10 cellular contexts compared by ENCODE assay signal in the genomic region with DNA sequence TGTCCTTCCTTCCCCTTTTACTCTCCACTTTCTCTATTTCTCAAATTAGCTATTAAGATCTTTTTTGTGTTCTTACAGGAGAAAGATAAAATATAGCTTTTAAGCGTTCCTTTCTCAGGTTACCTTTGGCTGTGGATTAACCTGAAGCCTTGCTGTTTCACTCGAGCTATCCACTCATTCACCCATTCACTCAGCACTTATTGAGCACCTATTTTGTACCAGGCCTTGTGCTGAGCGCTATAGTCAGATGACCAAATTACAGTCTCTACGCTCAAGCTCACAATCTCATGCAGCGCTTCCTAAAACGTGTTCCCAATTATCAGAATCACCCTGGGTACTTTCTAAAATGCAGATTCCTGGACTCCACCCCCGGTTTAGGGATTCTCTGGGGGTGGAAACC. TPM values are rescaled to one million over a fixed set of nuclear protein-coding genes. Genes with fewer than 3 reads are reported as not detected.
A peak's percentile ranks its signal among the peaks of the same experiment; 100 is the strongest.
DNase-seq lines count a peak whose midpoint lies in the region; ATAC-seq and TF ChIP-seq lines count a peak whose summit lies in the region.
"Had no signal": no experiment of that assay in that cellular context is flagged by ENCODE, and none has a peak within 500 bp of the region (broad histone marks: within the 10 kb centered on the region; RNA-seq: fewer than 3 reads in every experiment).

No MANE protein-coding gene starts in this region.

- H3K27ac ChIP-seq in iPS-18a (ENCODE audit: low read length), result no peak overlapping the region
- H3K27ac ChIP-seq in stomach, result peak overlapping the region in 1 of 5 donors; percentile 96
- H3K27ac ChIP-seq in vagina, result no peak overlapping the region

- ATAC-seq in WTC11 (no peak), GM18498 (IDR thresholded peaks at IDR 0.05; ENCODE audit: unreplicated experiment) (no peak)
- no peak for ATAC-seq in stimulated activated naive B cell treated with anti-CD40 and anti-IgM and Interleukin-4, amounts not matched to agents 10 μg/mL and 1 μg/mL and 100 μg/mL, for 72 hours (replicated peaks)

- TF ChIP-seq POLR2A in stomach (IDR thresholded peaks at IDR 0.05), result no peak
- no peak for TF ChIP-seq POLR2A in vagina (IDR thresholded peaks at IDR 0.05)

- no peak for TF ChIP-seq EP300 in stomach (IDR thresholded peaks at IDR 0.05)

- CTCF ChIA-PET in activated naive CD4-positive, alpha-beta T cell treated with anti-CD3 and anti-CD28 coated beads for 36 hours (lab: Charles Lee), result interaction anchor here (0.6 to 3.0 kb wide), 6 partner anchors 8 to 505 kb away, joined by 3 to 15 read pairs (median 4); no protein-coding TSS in a partner anchor
- CTCF ChIA-PET in WTC11 (lab: Charles Lee), result interaction anchor here (1.2 to 2.5 kb wide), 6 partner anchors 14 to 684 kb away, joined by 3 to 19 read pairs (median 6); no protein-coding TSS in a partner anchor

- no peaks in the 10 kb centered on the region for H3K36me3 ChIP-seq in iPS-18a (ENCODE audit: control insufficient read depth, low read depth, low read length)
- H3K36me3 ChIP-seq in stomach, result no peaks in the 10 kb centered on the region
- H3K36me3 ChIP-seq in vagina, result no peaks in the 10 kb centered on the region

- H3K27me3 ChIP-seq in iPS-18a (ENCODE audit: control insufficient read depth, insufficient read depth, low read length) (no peaks in the 10 kb centered on the region), stomach (no peaks in the 10 kb centered on the region), vagina (no peaks in the 10 kb centered on the region)

- H3K4me3 ChIP-seq in iPS-18a (ENCODE audit: low read length) (peak overlapping the region; percentile 92), stomach (peak overlapping the region in 1 of 4 donors; percentile 94), vagina (peak overlapping the region in 1 of 2 donors; percentile 89)

- POLR2A ChIA-PET in WTC11 (lab: Charles Lee), result interaction anchor here (0.7 to 1.4 kb wide), 3 partner anchors 8 to 190 kb away, joined by 3 to 4 read pairs (median 4); no protein-coding TSS in a partner anchor

- H3K27me3 Mint-ChIP-seq in activated naive CD4-positive, alpha-beta T cell treated with anti-CD3 and anti-CD28 coated beads for 36 hours (ENCODE audit: low read depth), result no peaks in the 10 kb centered on the region
- no peaks in the 10 kb centered on the region for H3K27me3 Mint-ChIP-seq in WTC11 (ENCODE audit: low read depth)
- no peaks in the 10 kb centered on the region for H3K27me3 Mint-ChIP-seq in stimulated activated naive B cell treated with anti-CD40 and anti-IgM and Interleukin-4, amounts not matched to agents 10 μg/mL and 1 μg/mL and 100 μg/mL, for 72 hours

- peak overlapping the region; percentile 89 for H3K4me3 Mint-ChIP-seq in activated naive CD4-positive, alpha-beta T cell treated with anti-CD3 and anti-CD28 coated beads for 36 hours
- peak overlapping the region; percentile 90 for H3K4me3 Mint-ChIP-seq in WTC11
- H3K4me3 Mint-ChIP-seq in stimulated activated naive B cell treated with anti-CD40 and anti-IgM and Interleukin-4, amounts not matched to agents 10 μg/mL and 1 μg/mL and 100 μg/mL, for 72 hours, result peak overlapping the region; percentile 21 to 94

- DNase-seq in activated naive CD4-positive, alpha-beta T cell treated with anti-CD3 and anti-CD28 coated beads for 36 hours, result no peak
- DNase-seq in activated naive CD4-positive, alpha-beta T cell treated with anti-CD3 and anti-CD28 coated beads, Interleukin-2, amount 50 U/mL, for 16 hours, result no peak
- DNase-seq in WTC11 (ENCODE audit: low spot score) (no peak), stomach (no peak), vagina (ENCODE audit: extremely low spot score in 2 of 2) (no peak)
- no peak for DNase-seq in stimulated activated naive B cell treated with anti-CD40 and anti-IgM and Interleukin-4, amounts not matched to agents 10 μg/mL and 1 μg/mL and 100 μg/mL, for 72 hours
- DNase-seq: stimulated activated CD4-positive, alpha-beta T cell treated with anti-CD3 and anti-CD28 coated beads, Interleukin-2, amount 100 ng/mL, for 24 hours had no signal

- H3K9me3 ChIP-seq in iPS-18a (ENCODE audit: control insufficient read depth, low read depth, low read length), result no peaks in the 10 kb centered on the region
- H3K9me3 ChIP-seq in stomach, result no peaks in the 10 kb centered on the region
- H3K9me3 ChIP-seq in vagina, result no peaks in the 10 kb centered on the region

- peak overlapping the region; percentile 99 for H3K9ac ChIP-seq in iPS-18a (ENCODE audit: low read length)

- WGBS in stomach, 5 donors, result 88 to 92% (median 90%) methylated on average over 7 of the region's 7 CpGs

- no peaks in the 10 kb centered on the region for H3K9me3 Mint-ChIP-seq in activated naive CD4-positive, alpha-beta T cell treated with anti-CD3 and anti-CD28 coated beads for 36 hours
- H3K9me3 Mint-ChIP-seq in WTC11, result no peaks in the 10 kb centered on the region
- H3K9me3 Mint-ChIP-seq in stimulated activated naive B cell treated with anti-CD40 and anti-IgM and Interleukin-4, amounts not matched to agents 10 μg/mL and 1 μg/mL and 100 μg/mL, for 72 hours, result no peaks in the 10 kb centered on the region
- H3K9me3 Mint-ChIP-seq: CD14-positive monocyte had no signal

- H3K4me1 Mint-ChIP-seq in activated naive CD4-positive, alpha-beta T cell treated with anti-CD3 and anti-CD28 coated beads for 36 hours (ENCODE audit: low read depth), result peaks cover 27% of the 10 kb centered on the region
- peaks cover 32% of the 10 kb centered on the region for H3K4me1 Mint-ChIP-seq in WTC11
- H3K4me1 Mint-ChIP-seq in stimulated activated naive B cell treated with anti-CD40 and anti-IgM and Interleukin-4, amounts not matched to agents 10 μg/mL and 1 μg/mL and 100 μg/mL, for 72 hours, result peaks cover 2 to 11% of the 10 kb centered on the region in 2 donors

- TF ChIP-seq CTCF in WTC11 (IDR thresholded peaks at IDR 0.05), result no peak
- no peak for TF ChIP-seq CTCF in stomach (IDR thresholded peaks at IDR 0.05)
- TF ChIP-seq CTCF in vagina (IDR thresholded peaks at IDR 0.05), result no peak

- intact Hi-C loops in activated naive CD4-positive, alpha-beta T cell treated with anti-CD3 and anti-CD28 coated beads for 36 hours (cut with micrococcal nuclease), result loop anchor here (1.0 to 2.0 kb wide), 4 partner anchors 41 to 501 kb away; a partner anchor contains a TSS
- intact Hi-C loops in stomach (cut with DNase I; ENCODE audit: low total_unique reads) (no loop called here), vagina (cut with DNase I) (no loop called here)

- H3K27ac Mint-ChIP-seq in activated naive CD4-positive, alpha-beta T cell treated with anti-CD3 and anti-CD28 coated beads for 36 hours, result no peak overlapping the region
- peak overlapping the region; percentile 74 for H3K27ac Mint-ChIP-seq in WTC11
- H3K27ac Mint-ChIP-seq in stimulated activated naive B cell treated with anti-CD40 and anti-IgM and Interleukin-4, amounts not matched to agents 10 μg/mL and 1 μg/mL and 100 μg/mL, for 72 hours, result peak overlapping the region; percentile 47

- peaks cover 5% of the 10 kb centered on the region for H3K4me1 ChIP-seq in iPS-18a (ENCODE audit: control insufficient read depth, low read depth, low read length)
- peaks cover 4 to 34% (median 18%) of the 10 kb centered on the region in 4 donors for H3K4me1 ChIP-seq in stomach
- H3K4me1 ChIP-seq in vagina, result peaks cover 25% of the 10 kb centered on the region

- no peaks in the 10 kb centered on the region for H3K36me3 Mint-ChIP-seq in activated naive CD4-positive, alpha-beta T cell treated with anti-CD3 and anti-CD28 coated beads for 36 hours (ENCODE audit: low read depth)
- peaks cover 6% of the 10 kb centered on the region; the same call in 1 of the 2 replicates for H3K36me3 Mint-ChIP-seq in WTC11
- no peaks in the 10 kb centered on the region for H3K36me3 Mint-ChIP-seq in stimulated activated naive B cell treated with anti-CD40 and anti-IgM and Interleukin-4, amounts not matched to agents 10 μg/mL and 1 μg/mL and 100 μg/mL, for 72 hours
- H3K36me3 Mint-ChIP-seq: CD14-positive monocyte had no signal

TF ChIP-seq in WTC11, 78 proteins besides CTCF, POLR2A, EP300 and RAD21 (continues in another document):
- TF ChIP-seq ZNF263 (CRISPR knock-in tag; IDR thresholded peaks at IDR 0.05; ENCODE audit: low read depth) (no peak), KAT7 (CRISPR knock-in tag; IDR thresholded peaks at IDR 0.05; ENCODE audit: borderline replicate concordance) (no peak), TP53 (CRISPR knock-in tag; IDR thresholded peaks at IDR 0.05) (no peak), TEAD4 (CRISPR knock-in tag; IDR thresholded peaks at IDR 0.05) (no peak)
- TF ChIP-seq, protein P1, sequence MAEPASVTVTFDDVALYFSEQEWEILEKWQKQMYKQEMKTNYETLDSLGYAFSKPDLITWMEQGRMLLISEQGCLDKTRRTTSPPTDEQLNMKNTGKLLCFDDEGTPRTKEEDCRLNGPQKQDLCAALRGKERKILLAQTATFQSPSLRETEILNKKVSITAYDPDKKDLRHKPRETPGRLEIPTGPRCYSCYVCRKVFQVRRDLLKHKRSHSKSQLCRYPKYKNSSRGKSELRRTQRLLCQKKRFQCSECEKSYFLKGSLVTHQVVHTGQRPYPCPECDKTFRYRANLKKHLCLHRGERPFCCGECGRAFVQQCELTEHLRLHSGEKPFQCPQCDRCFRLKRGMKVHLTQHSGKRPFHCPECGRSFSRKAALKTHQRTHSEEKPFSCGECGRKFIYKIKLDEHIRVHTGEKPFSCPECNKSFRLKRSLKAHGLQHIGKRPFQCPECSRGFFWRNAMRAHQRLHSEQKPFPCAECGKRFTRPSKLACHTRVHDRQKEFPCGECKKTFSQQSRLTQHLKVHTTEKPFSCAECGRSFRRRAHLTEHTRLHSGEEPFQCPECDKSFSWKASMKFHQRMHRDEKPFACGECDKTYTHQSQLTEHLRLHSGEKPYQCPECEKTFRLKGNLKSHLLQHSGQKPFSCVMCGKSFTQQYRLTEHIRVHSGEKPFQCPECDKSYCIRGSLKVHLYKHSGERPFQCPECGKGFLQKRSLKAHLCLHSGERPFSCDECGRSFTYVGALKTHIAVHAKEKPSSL (CRISPR knock-in tag; conservative IDR thresholded peaks at IDR 0.05), result no peak

RNA-seq across cellular contexts. Expression of a gene that starts 1.8 kb away (rescaled TPM):
- 10 to 100 TPM; 43.4 to 46.9 TPM for total RNA-seq in activated naive CD4-positive, alpha-beta T cell treated with anti-CD3 and anti-CD28 coated beads for 36 hours
- total RNA-seq in WTC11 (2021), result 63.1 to 66.9 TPM (median 65.8 TPM) in 3 replicates
- total RNA-seq in stomach, result 10 to 100 TPM in 3 of 5 donors, 1 to 10 TPM in 2; 2.9 to 51.3 (median 19.3) TPM
- polyA plus RNA-seq in stomach, result 1 to 10 TPM; 3.8 to 7.2 (median 6.6) TPM
- total RNA-seq in vagina, result 10.1 TPM

RNA-seq across cellular contexts. Expression of a gene that starts 15.6 kb away (rescaled TPM):
- total RNA-seq in activated naive CD4-positive, alpha-beta T cell treated with anti-CD3 and anti-CD28 coated beads for 36 hours, result not detected
- total RNA-seq in WTC11 (2021), result 0.07 TPM in 1 of 3 replicates, not detected in the others
- total RNA-seq in stomach, result under 1 TPM in 2 of 5 donors, not detected in 3; 0.18 to 0.58 TPM
- under 1 TPM in 1 of 3 donors, not detected in 2; 0.33 TPM for polyA plus RNA-seq in stomach
- total RNA-seq in vagina, result 1.7 TPM
- polyA plus RNA-seq: CD14-positive monocyte had no signal

RNA-seq across cellular contexts. Expression of a gene that starts 41.9 kb away (rescaled TPM):
- total RNA-seq in activated naive CD4-positive, alpha-beta T cell treated with anti-CD3 and anti-CD28 coated beads for 36 hours, result 10 to 100 TPM; 47.4 to 48.5 TPM
- total RNA-seq in WTC11 (2021), result 73.5 to 76.8 TPM (median 75.9 TPM) in 3 replicates
- total RNA-seq in stomach, result 100 to 1,000 TPM in 1 of 5 donors, 10 to 100 TPM in 3, 1 to 10 TPM in 1; 9.3 to 194 (median 25.6) TPM
- 10 to 100 TPM; 13.9 to 27.7 (median 26.5) TPM for polyA plus RNA-seq in stomach
- total RNA-seq in vagina, result 33.9 TPM
